In the genomic region with DNA sequence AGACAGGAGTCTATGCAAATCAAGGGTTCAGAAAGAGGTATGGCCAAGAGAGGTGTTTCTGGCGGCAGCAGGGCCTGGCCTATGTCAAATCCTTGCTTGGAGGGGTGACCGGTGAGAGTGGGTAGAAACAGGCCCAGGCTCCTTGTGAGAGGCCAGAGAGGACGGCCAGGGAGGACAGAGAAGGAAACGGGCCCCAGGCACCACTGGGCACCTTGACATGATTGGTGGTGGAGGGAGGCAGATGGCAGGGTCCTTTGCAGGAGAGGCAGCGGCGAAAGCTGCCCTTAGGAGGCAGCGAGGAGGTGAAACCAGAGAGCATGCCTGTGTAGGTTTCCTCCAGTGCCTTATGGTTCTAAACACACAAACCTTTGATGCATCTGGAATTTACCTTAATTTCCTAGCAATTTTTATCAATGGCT, we compare ENCODE assay signal across 10 cellular contexts. TPM values are rescaled to one million over a fixed set of nuclear protein-coding genes. Genes with fewer than 3 reads are reported as not detected.
DNase-seq lines count a peak whose midpoint lies in the region; ATAC-seq and TF ChIP-seq lines count a peak whose summit lies in the region.
"Had no signal": no experiment of that assay in that cellular context is flagged by ENCODE, and none has a peak within 500 bp of the region (broad histone marks: within the 10 kb centered on the region; RNA-seq: fewer than 3 reads in every experiment).

No MANE protein-coding gene starts in this region.

- peaks cover 15% of the 10 kb centered on the region for H3K27me3 Mint-ChIP-seq in GM23338 (ENCODE audit: insufficient read depth, low read depth, poor library complexity)

- H3K27ac ChIP-seq in GM23338 (ENCODE audit: low read depth) (no peak overlapping the region), PC-3 (ENCODE audit: low read length) (peak overlapping the region; percentile 88), esophagus muscularis mucosa (replicated peaks in 1 of 4) (peak overlapping the region; percentile 89 to 95 (median 93))
- H3K27ac ChIP-seq: parathyroid adenoma had no signal

- peaks cover 2% of the 10 kb centered on the region; the same call in 1 of the 2 replicates for H3F3A ChIP-seq in GM23338 (replicated peaks; ENCODE audit: low read depth)
- no peaks in the 10 kb centered on the region for H3F3A ChIP-seq in PC-3 (ENCODE audit: low read length, unreplicated experiment)

- no peaks in the 10 kb centered on the region; the same call in 2 of the 3 replicates for H3K36me3 Mint-ChIP-seq in GM23338 (ENCODE audit: low read depth)

- intact Hi-C loops in PC-3 (cut with micrococcal nuclease) (loop anchor here (1.0 kb wide), 1 partner anchor 23 kb away; no protein-coding TSS in a partner anchor), esophagus muscularis mucosa (cut with DNase I) (no loop called here)

- no peak overlapping the region for H3K4me2 ChIP-seq in GM23338
- H3K4me2 ChIP-seq in PC-3 (ENCODE audit: low read length): peak overlapping the region; percentile 77
- peak overlapping the region; percentile 66 for H3K4me2 ChIP-seq in skeletal muscle satellite cell (ENCODE audit: low read length)

- POLR2A ChIA-PET in PC-3 (lab: Charles Lee; ENCODE audit: unreplicated experiment): interaction anchor here (0.6 kb wide), 1 partner anchor 129 kb away, joined by 6 read pairs; no protein-coding TSS in a partner anchor

- H3K4me1 ChIP-seq in GM23338 (ENCODE audit: insufficient read depth) (no peaks in the 10 kb centered on the region), PC-3 (ENCODE audit: insufficient read depth, low read length) (peaks cover 70% of the 10 kb centered on the region), esophagus muscularis mucosa (peaks cover 47 to 97% (median 87%) of the 10 kb centered on the region in 4 donors), skeletal muscle satellite cell (ENCODE audit: control insufficient read depth, insufficient read depth, low read length) (peaks cover 63% of the 10 kb centered on the region)
- H3K4me1 ChIP-seq: parathyroid adenoma had no signal

- peaks cover 17% of the 10 kb centered on the region; the same call in 2 of the 3 replicates for H3K4me1 Mint-ChIP-seq in GM23338

- TF ChIP-seq CTCF in GM23338 (conservative IDR thresholded peaks at IDR 0.05; ENCODE audit: low read depth in 2 of 2): peak; percentile 19 to 36; a peak in 3 of 4 replicates
- TF ChIP-seq CTCF in PC-3 (conservative IDR thresholded peaks at IDR 0.05; ENCODE audit: low read depth, low read length): peak; percentile 38; the same call in 1 of the 2 replicates
- no peak for TF ChIP-seq CTCF in esophagus muscularis mucosa (IDR thresholded peaks at IDR 0.05)
- no peak for TF ChIP-seq CTCF in GM13976 (IDR thresholded peaks at IDR 0.05; ENCODE audit: borderline replicate concordance, control extremely low read depth, extremely low read depth, insufficient read depth, missing control alignments)

- in situ Hi-C loops in GM13976 (cut with MboI; ENCODE audit: low sequenced_read_pairs, unreplicated experiment): no loop called here

- H3K4me3 Mint-ChIP-seq in GM23338: no peak overlapping the region
- H3K4me3 Mint-ChIP-seq: activated naive CD8-positive, alpha-beta T cell; T-helper 17 cell had no signal

- no TSS peak for BruUV-seq in PC-3 (replicated peaks; lab: Mats Ljungman, UMichigan)

- peak; percentile 75 for ATAC-seq in GM23338
- ATAC-seq in PC-3: peak; percentile 20
- no peak for ATAC-seq in GM21723 (IDR thresholded peaks at IDR 0.05; ENCODE audit: unreplicated experiment)
- ATAC-seq: T-helper 17 cell had no signal

- no peaks in the 10 kb centered on the region for H3K79me2 ChIP-seq in GM23338 (replicated peaks; ENCODE audit: insufficient read depth)
- H3K79me2 ChIP-seq in PC-3 (ENCODE audit: low read length): peaks cover 89% of the 10 kb centered on the region
- H3K79me2 ChIP-seq: parathyroid adenoma had no signal

- TF ChIP-seq EP300 in esophagus muscularis mucosa (IDR thresholded peaks at IDR 0.05): no peak

- H3K4me3 ChIP-seq in GM23338: no peak overlapping the region
- H3K4me3 ChIP-seq in PC-3 (ENCODE audit: low read length): peak overlapping the region; percentile 41
- H3K4me3 ChIP-seq in esophagus muscularis mucosa: peak overlapping the region in 1 of 4 donors; percentile 22
- peak overlapping the region; percentile 36 for H3K4me3 ChIP-seq in skeletal muscle satellite cell (ENCODE audit: low read length)

- H3K27me3 ChIP-seq in GM23338 (ENCODE audit: insufficient read depth) (peaks cover 9% of the 10 kb centered on the region), PC-3 (ENCODE audit: low read length) (no peaks in the 10 kb centered on the region), esophagus muscularis mucosa (no peaks in the 10 kb centered on the region), skeletal muscle satellite cell (ENCODE audit: control insufficient read depth, insufficient read depth, low read length) (no peaks in the 10 kb centered on the region)

- H2AFZ ChIP-seq in GM23338: peak overlapping the region; percentile 83
- peak overlapping the region; percentile 38 for H2AFZ ChIP-seq in PC-3 (ENCODE audit: low read length)
- H2AFZ ChIP-seq: parathyroid adenoma had no signal

- no peaks in the 10 kb centered on the region for H3K36me3 ChIP-seq in GM23338 (ENCODE audit: insufficient read depth)
- H3K36me3 ChIP-seq in PC-3 (ENCODE audit: low read depth, low read length): no peaks in the 10 kb centered on the region
- no peaks in the 10 kb centered on the region for H3K36me3 ChIP-seq in esophagus muscularis mucosa
- H3K36me3 ChIP-seq in skeletal muscle satellite cell (ENCODE audit: insufficient read depth, low read length): peaks cover 5% of the 10 kb centered on the region

- H4K20me1 ChIP-seq in GM23338 (replicated peaks; ENCODE audit: insufficient read depth): no peaks in the 10 kb centered on the region
- no peaks in the 10 kb centered on the region for H4K20me1 ChIP-seq in PC-3 (ENCODE audit: low read length)

- 49% methylated on average over 7 of the region's 7 CpGs for WGBS in esophagus muscularis mucosa

- CTCF ChIA-PET in PC-3 (lab: Charles Lee): no interaction called here

- TF ChIP-seq POLR2A in esophagus muscularis mucosa (IDR thresholded peaks at IDR 0.05; ENCODE audit: low read depth): no peak

- H3K27ac Mint-ChIP-seq in GM23338: no peak overlapping the region
- H3K27ac Mint-ChIP-seq: activated naive CD8-positive, alpha-beta T cell; T-helper 17 cell had no signal

- H3K9me2 ChIP-seq in GM23338 (ENCODE audit: insufficient read depth) (no peaks in the 10 kb centered on the region), PC-3 (replicated peaks; ENCODE audit: low read length) (no peaks in the 10 kb centered on the region)

- DNase-seq in GM23338 (ENCODE audit: low spot score) (no peak), PC-3 (no peak), esophagus muscularis mucosa (ENCODE audit: extremely low spot score) (peak; percentile 62), GM13976 (ENCODE audit: low spot score) (no peak), activated gamma-delta T cell (lab: John Stamatoyannopoulos, UW) (no peak)
- DNase-seq: T-helper 17 cell had no signal

- no peaks in the 10 kb centered on the region for H3K9me3 Mint-ChIP-seq in GM23338

- H3K9ac ChIP-seq in PC-3 (ENCODE audit: low read length) (peak overlapping the region; percentile 48), skeletal muscle satellite cell (ENCODE audit: low read depth, low read length) (peak overlapping the region; percentile 72)
- H3K9ac ChIP-seq: parathyroid adenoma had no signal

- H3K9me3 ChIP-seq in PC-3 (ENCODE audit: low read length) (no peaks in the 10 kb centered on the region), esophagus muscularis mucosa (no peaks in the 10 kb centered on the region), skeletal muscle satellite cell (replicated peaks; ENCODE audit: low read length) (no peaks in the 10 kb centered on the region)

TF ChIP-seq in GM23338, 12 proteins besides CTCF, POLR2A, EP300 and RAD21 (continues in another document):
- TF ChIP-seq NANOG (IDR thresholded peaks at IDR 0.05; ENCODE audit: borderline replicate concordance) (no peak), EZH2 (IDR thresholded peaks at IDR 0.05; ENCODE audit: low read depth, unreplicated experiment) (no peak), CREB1 (CRISPR knock-in tag; IDR thresholded peaks at IDR 0.05; ENCODE audit: low read depth) (no peak)
- TF ChIP-seq, protein P1, sequence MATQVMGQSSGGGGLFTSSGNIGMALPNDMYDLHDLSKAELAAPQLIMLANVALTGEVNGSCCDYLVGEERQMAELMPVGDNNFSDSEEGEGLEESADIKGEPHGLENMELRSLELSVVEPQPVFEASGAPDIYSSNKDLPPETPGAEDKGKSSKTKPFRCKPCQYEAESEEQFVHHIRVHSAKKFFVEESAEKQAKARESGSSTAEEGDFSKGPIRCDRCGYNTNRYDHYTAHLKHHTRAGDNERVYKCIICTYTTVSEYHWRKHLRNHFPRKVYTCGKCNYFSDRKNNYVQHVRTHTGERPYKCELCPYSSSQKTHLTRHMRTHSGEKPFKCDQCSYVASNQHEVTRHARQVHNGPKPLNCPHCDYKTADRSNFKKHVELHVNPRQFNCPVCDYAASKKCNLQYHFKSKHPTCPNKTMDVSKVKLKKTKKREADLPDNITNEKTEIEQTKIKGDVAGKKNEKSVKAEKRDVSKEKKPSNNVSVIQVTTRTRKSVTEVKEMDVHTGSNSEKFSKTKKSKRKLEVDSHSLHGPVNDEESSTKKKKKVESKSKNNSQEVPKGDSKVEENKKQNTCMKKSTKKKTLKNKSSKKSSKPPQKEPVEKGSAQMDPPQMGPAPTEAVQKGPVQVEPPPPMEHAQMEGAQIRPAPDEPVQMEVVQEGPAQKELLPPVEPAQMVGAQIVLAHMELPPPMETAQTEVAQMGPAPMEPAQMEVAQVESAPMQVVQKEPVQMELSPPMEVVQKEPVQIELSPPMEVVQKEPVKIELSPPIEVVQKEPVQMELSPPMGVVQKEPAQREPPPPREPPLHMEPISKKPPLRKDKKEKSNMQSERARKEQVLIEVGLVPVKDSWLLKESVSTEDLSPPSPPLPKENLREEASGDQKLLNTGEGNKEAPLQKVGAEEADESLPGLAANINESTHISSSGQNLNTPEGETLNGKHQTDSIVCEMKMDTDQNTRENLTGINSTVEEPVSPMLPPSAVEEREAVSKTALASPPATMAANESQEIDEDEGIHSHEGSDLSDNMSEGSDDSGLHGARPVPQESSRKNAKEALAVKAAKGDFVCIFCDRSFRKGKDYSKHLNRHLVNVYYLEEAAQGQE (IDR thresholded peaks at IDR 0.05; ENCODE audit: unreplicated experiment): no peak

RNA-seq across cellular contexts. Expression of a gene that starts 6.2 kb away (rescaled TPM):
- total RNA-seq in GM23338 (2014; rRNA removed; shearing (Covaris generic)): 2.7 and 3.3 TPM in 2 replicates
- polyA plus RNA-seq in GM23338 (2016; fragmentation: Nextera tagmentation; extraction: Ambion mirVana): 1.7 and 1.8 TPM in 2 replicates
- 210 and 248 TPM in 2 replicates for total RNA-seq in PC-3 (2014; rRNA removed)
- 100 to 1,000 TPM; 172 to 287 (median 231) TPM for total RNA-seq in esophagus muscularis mucosa
- 4.8 TPM in 1 of 2 replicates, not detected in the other for total RNA-seq in skeletal muscle satellite cell (2012; rRNA removed)

Comparison
In these comparisons a context has a peak if more than half of its experiments do, and no peak if none do; other contexts are left out.
1. CTCF ChIP-seq: peak in GM23338 (2 of 2) and PC-3 (single experiment); none in esophagus muscularis mucosa (0 of 3) and GM13976 (single experiment).
2. RNA of a gene that starts 6.2 kb away (total RNA-seq): 172 to 287 TPM in esophagus muscularis mucosa and 210 to 248 TPM in PC-3; 2.7 to 3.3 TPM in GM23338; every median in the first group is over 10 times any median in the second.